Comparison of ENCODE assay signal across 12 cellular contexts in genomic region chrX:11540532-11541377, GRCh38.
DNase-seq lines count a peak whose midpoint lies in the region; ATAC-seq and TF ChIP-seq lines count a peak whose summit lies in the region.
"Had no signal": no experiment of that assay in that cellular context is flagged by ENCODE, and none has a peak within 500 bp of the region (broad histone marks: within the 10 kb centered on the region; RNA-seq: fewer than 3 reads in every experiment).

No MANE protein-coding gene starts in this region.

- H3K4me3 ChIP-seq in left ventricle myocardium inferior = no peak overlapping the region
- H3K4me3 ChIP-seq: SK-N-MC had no signal

- no peaks in the 10 kb centered on the region for H3K36me3 ChIP-seq in left ventricle myocardium inferior

- H3K4me3 Mint-ChIP-seq in stimulated activated naive CD8-positive, alpha-beta T cell treated with anti-CD3 and anti-CD28 coated beads, Interleukin-15, amount 100 ng/mL, for 72 hours = no peak overlapping the region

- H3K27me3 ChIP-seq in left ventricle myocardium inferior (ENCODE audit: low read depth) = no peaks in the 10 kb centered on the region

- TF ChIP-seq CTCF in left ventricle myocardium inferior (IDR thresholded peaks at IDR 0.05; ENCODE audit: borderline replicate concordance) = no peak

- DNase-seq in KBM-7 = peak; percentile 28
- DNase-seq in left ventricle myocardium inferior = peak; percentile 25
- DNase-seq in stimulated activated naive CD8-positive, alpha-beta T cell treated with anti-CD3 and anti-CD28 coated beads, Interleukin-15, amount 100 ng/mL, for 72 hours = no peak
- no peak for DNase-seq in midbrain (lab: John Stamatoyannopoulos, UW)
- DNase-seq: activated naive CD4-positive, alpha-beta T cell; EL; glutamatergic neuron had no signal

- ATAC-seq in GM18502 (IDR thresholded peaks at IDR 0.05; ENCODE audit: poor library complexity, unreplicated experiment) (peak; percentile 84), GM21723 (IDR thresholded peaks at IDR 0.05; ENCODE audit: unreplicated experiment) (peak; percentile 87), GM19452 (IDR thresholded peaks at IDR 0.05; ENCODE audit: unreplicated experiment) (no peak), HG03097 (IDR thresholded peaks at IDR 0.05; ENCODE audit: low FRiP score, unreplicated experiment) (no peak)
- ATAC-seq in stimulated activated naive CD8-positive, alpha-beta T cell treated with anti-CD3 and anti-CD28 coated beads, Interleukin-15, amount 100 ng/mL, for 72 hours = no peak

- H3K27ac ChIP-seq in left ventricle myocardium inferior (replicated peaks) = no peak overlapping the region
- H3K27ac ChIP-seq: SK-N-MC had no signal

- no peak overlapping the region for H3K27ac Mint-ChIP-seq in stimulated activated naive CD8-positive, alpha-beta T cell treated with anti-CD3 and anti-CD28 coated beads, Interleukin-15, amount 100 ng/mL, for 72 hours

- in situ Hi-C loops in KBM-7 (cut with MboI; ENCODE audit: low pct_unique_long_range_greater_than_20kb, low sequenced_read_pairs) = loop anchor here (25.0 kb wide), 1 partner anchor 222 kb away; the partner anchor contains the start of gene MSL3

- intact Hi-C loops in left ventricle myocardium inferior (cut with micrococcal nuclease) = no loop called here

- no peaks in the 10 kb centered on the region for H3K4me1 ChIP-seq in left ventricle myocardium inferior

- H3K9me3 Mint-ChIP-seq in stimulated activated naive CD8-positive, alpha-beta T cell treated with anti-CD3 and anti-CD28 coated beads, Interleukin-15, amount 100 ng/mL, for 72 hours = no peaks in the 10 kb centered on the region

- no peaks in the 10 kb centered on the region for H3K4me1 Mint-ChIP-seq in stimulated activated naive CD8-positive, alpha-beta T cell treated with anti-CD3 and anti-CD28 coated beads, Interleukin-15, amount 100 ng/mL, for 72 hours

- H3K27me3 Mint-ChIP-seq in stimulated activated naive CD8-positive, alpha-beta T cell treated with anti-CD3 and anti-CD28 coated beads, Interleukin-15, amount 100 ng/mL, for 72 hours = no peaks in the 10 kb centered on the region

- H3K9me3 ChIP-seq in left ventricle myocardium inferior (replicated peaks) = no peaks in the 10 kb centered on the region

Comparison
In these comparisons a context has a peak if more than half of its experiments do, and no peak if none do; other contexts are left out.
1. ATAC-seq: peak in GM18502 (single experiment) and GM21723 (single experiment); none in GM19452 (single experiment), stimulated activated naive CD8-positive, alpha-beta T cell treated with anti-CD3 and anti-CD28 coated beads, Interleukin-15, amount 100 ng/mL, for 72 hours (single experiment) and HG03097 (single experiment).
2. DNase-seq: peak in KBM-7 (single experiment) and left ventricle myocardium inferior (single experiment); none in stimulated activated naive CD8-positive, alpha-beta T cell treated with anti-CD3 and anti-CD28 coated beads, Interleukin-15, amount 100 ng/mL, for 72 hours (0 of 2) and midbrain (single experiment).